ENCODE assay signal across 11 cellular contexts in the genomic region with DNA sequence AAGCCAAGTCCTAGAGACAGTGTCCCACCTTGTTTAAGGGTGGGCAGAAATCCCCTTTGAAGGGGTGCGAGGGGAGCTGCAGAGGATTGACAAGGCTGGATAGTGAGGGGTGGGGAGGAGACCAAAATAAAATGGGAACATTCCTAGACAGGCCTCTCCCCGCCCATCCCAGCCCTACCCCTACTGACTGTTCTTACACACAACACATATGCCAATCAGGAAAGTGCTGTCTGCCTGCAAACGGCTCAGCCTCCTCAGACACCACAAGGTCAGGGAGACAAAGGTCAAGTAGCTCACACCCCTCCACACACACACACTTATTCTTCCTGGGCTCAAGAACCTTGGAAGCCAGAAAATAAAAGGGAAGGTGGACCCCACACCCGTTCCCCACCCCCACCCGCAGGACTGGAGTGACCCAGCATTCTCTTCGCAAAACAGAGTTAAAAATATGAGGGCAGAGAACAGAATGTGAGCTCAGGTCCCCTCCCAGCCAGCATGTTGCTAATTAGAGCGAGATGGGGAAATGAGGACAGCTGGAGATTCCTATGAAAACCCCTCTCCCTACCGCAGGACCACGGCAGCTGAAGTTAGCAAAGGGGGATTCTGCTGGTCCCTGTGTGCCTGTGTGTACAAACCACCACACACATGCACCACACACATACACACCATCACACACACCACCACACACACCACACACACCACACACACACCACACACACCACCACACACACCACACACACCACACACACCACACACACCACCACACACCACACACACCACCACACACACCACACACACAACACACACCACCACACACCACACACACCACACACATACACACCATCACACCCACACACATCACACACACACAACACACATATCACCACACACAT.
DNase-seq lines count a peak whose midpoint lies in the region; ATAC-seq, FAIRE-seq and TF ChIP-seq lines count a peak whose summit lies in the region.
"Had no signal": no experiment of that assay in that cellular context is flagged by ENCODE, and none has a peak within 500 bp of the region (broad histone marks: within the 10 kb centered on the region; RNA-seq: fewer than 3 reads in every experiment).

No MANE protein-coding gene starts in this region.

- in situ Hi-C loops in HepG2 (cut with HindIII; ENCODE audit: extremely low pct_ligation_motif_present, low pct_unique_long_range_greater_than_20kb): no loop called here

- no peak overlapping the region for H3K9ac ChIP-seq in HepG2 (ENCODE audit: insufficient read depth, low read depth, low read length)

- H3K79me2 ChIP-seq in HepG2 (ENCODE audit: insufficient read depth, low read length): no peaks in the 10 kb centered on the region

- no peaks in the 10 kb centered on the region for H3K9me3 ChIP-seq in HepG2 (ENCODE audit: low read length)
- H3K9me3 ChIP-seq in right lobe of liver: no peaks in the 10 kb centered on the region
- H3K9me3 ChIP-seq in esophagus (ENCODE audit: control insufficient read depth in 2 of 2, insufficient read depth in 1 of 2, low read depth in 1 of 2, low read length in 1 of 2): no peaks in the 10 kb centered on the region
- H3K9me3 ChIP-seq in aorta (ENCODE audit: control insufficient read depth, low read length): no peaks in the 10 kb centered on the region

- H3K4me2 ChIP-seq in HepG2 (ENCODE audit: low read depth, low read length): no peak overlapping the region

- TF ChIP-seq EP300 in HepG2 (IDR thresholded peaks at IDR 0.05; ENCODE audit: low read depth in 2 of 2, low read length in 2 of 2): no peak
- TF ChIP-seq EP300 in HepG2 (CRISPR knock-in tag; IDR thresholded peaks at IDR 0.05; ENCODE audit: borderline replicate concordance): no peak

- peak; percentile 6; the same call in 2 of the 3 replicates for ATAC-seq in HepG2
- no peak for ATAC-seq in right lobe of liver
- no peak for ATAC-seq in aorta (ENCODE audit: low FRiP score)
- no peak for ATAC-seq in left lobe of liver
- no peak for ATAC-seq in HG03571 (IDR thresholded peaks at IDR 0.05; ENCODE audit: unreplicated experiment)

- peaks cover 17% of the 10 kb centered on the region; the same call in 1 of the 2 replicates for H4K20me1 ChIP-seq in HepG2 (ENCODE audit: insufficient read depth, low read length)

- H2AFZ ChIP-seq in HepG2 (ENCODE audit: low read length): no peak overlapping the region

- H3K4me3 ChIP-seq in HepG2 (replicated peaks in 1 of 3; ENCODE audit: insufficient read depth in 1 of 3, low read depth in 2 of 3, low read length in 3 of 3) (no peak overlapping the region), right lobe of liver (no peak overlapping the region), esophagus (ENCODE audit: low read depth in 1 of 2, low read length in 2 of 2) (no peak overlapping the region), aorta (ENCODE audit: low read length in 2 of 2) (no peak overlapping the region)

- H3K27ac ChIP-seq in HepG2 (ENCODE audit: extremely low read length, insufficient read depth, low read length) (no peak overlapping the region), right lobe of liver (no peak overlapping the region), esophagus (ENCODE audit: low read depth in 2 of 2, low read length in 1 of 2) (peak overlapping the region; percentile 30 to 63), aorta (ENCODE audit: low read depth in 1 of 2, low read length in 2 of 2) (peak overlapping the region in 1 of 2 donors; percentile 71)

- BruUV-seq in HepG2 (replicated peaks; lab: Mats Ljungman, UMichigan): no TSS peak

- H3K36me3 ChIP-seq in HepG2 (replicated peaks in 1 of 2; ENCODE audit: control insufficient read depth in 1 of 2, insufficient read depth in 2 of 2, low read length in 2 of 2): peaks cover 20 to 21% of the 10 kb centered on the region in 2 experiments
- H3K36me3 ChIP-seq in right lobe of liver: peaks cover 17 to 56% (median 36%) of the 10 kb centered on the region in 4 donors
- H3K36me3 ChIP-seq in esophagus (ENCODE audit: control insufficient read depth in 2 of 2, insufficient read depth in 2 of 2, low read length in 1 of 2): peaks cover 4 to 19% of the 10 kb centered on the region in 2 donors
- peaks cover 13 to 27% of the 10 kb centered on the region in 2 donors for H3K36me3 ChIP-seq in aorta (ENCODE audit: control insufficient read depth in 1 of 2, insufficient read depth in 2 of 2, low read length in 1 of 2)

- peak; percentile 92 for FAIRE-seq in HepG2 (lab: Jason Lieb, UNC)

- CTCF ChIA-PET in HepG2 (lab: Yijun Ruan, JAX; ENCODE audit: low intra/inter-chr PET ratio, low total read pairs): no interaction called here

- 79% methylated on average over 9 of the region's 9 CpGs for WGBS in HepG2 (ENCODE audit: low lambda C conversion rate)
- WGBS in right lobe of liver (ENCODE audit: insufficient coverage, low coverage, low lambda C conversion rate, missing lambda C conversion rate): 63% methylated on average over 8 of the region's 9 CpGs
- 53 to 61% methylated on average over 9 of the region's 9 CpGs for WGBS in esophagus, 2 donors
- 16 to 19% methylated on average over 9 of the region's 9 CpGs for WGBS in aorta, 2 donors

- DNase-seq in HepG2 (ENCODE audit: low spot score) (no peak), right lobe of liver (no peak), myocyte (ENCODE audit: low read depth) (peak; percentile 97), aorta (peak; percentile 28 to 55), left lobe of liver (ENCODE audit: low spot score) (no peak), NCI-H1417 treated with DMSO at 0.1 percent for 48 hours (lab: John Stamatoyannopoulos, UW) (no peak)
- DNase-seq: activated B cell treated with CpG ODN at 0.5 μM for 24 hours; activated naive CD4-positive, alpha-beta T cell treated with anti-CD3 and anti-CD28 coated beads for 36 hours; naive B cell had no signal

- no peak for TF ChIP-seq CTCF in HepG2 (CRISPR knock-in tag; IDR thresholded peaks at IDR 0.05)
- TF ChIP-seq CTCF in right lobe of liver (IDR thresholded peaks at IDR 0.05): no peak

- POLR2A ChIA-PET in HepG2 (lab: Yijun Ruan, JAX): no interaction called here

- intact Hi-C loops in HepG2 (cut with micrococcal nuclease; ENCODE audit: unreplicated experiment) (no loop called here), right lobe of liver (cut with DNase I) (loop anchor here in 1 of 2 donors (10.0 kb wide), 1 partner anchor 70 kb away; no protein-coding TSS in a partner anchor), aorta (cut with DNase I) (no loop called here)

- no peak for TF ChIP-seq RAD21 in HepG2 (CRISPR knock-in tag; IDR thresholded peaks at IDR 0.05)

- peaks cover 13% of the 10 kb centered on the region; the same call in 1 of the 2 replicates for H3K4me1 ChIP-seq in HepG2 (ENCODE audit: insufficient read depth, low read length)
- H3K4me1 ChIP-seq in right lobe of liver: peaks cover 0 to 8% (median 0%) of the 10 kb centered on the region in 4 donors
- peaks cover 0 to 5% of the 10 kb centered on the region in 2 donors for H3K4me1 ChIP-seq in esophagus (ENCODE audit: control insufficient read depth in 2 of 2, insufficient read depth in 2 of 2, low read length in 1 of 2)
- no peaks in the 10 kb centered on the region for H3K4me1 ChIP-seq in aorta (ENCODE audit: control insufficient read depth in 1 of 2, insufficient read depth in 2 of 2, low read length in 2 of 2)

- H3K27me3 ChIP-seq in HepG2 (ENCODE audit: control insufficient read depth in 1 of 2, insufficient read depth in 2 of 2, low read length in 2 of 2) (no peaks in the 10 kb centered on the region), right lobe of liver (no peaks in the 10 kb centered on the region), esophagus (ENCODE audit: control insufficient read depth in 1 of 2, insufficient read depth in 2 of 2, low read length in 2 of 2) (no peaks in the 10 kb centered on the region), aorta (ENCODE audit: control insufficient read depth in 1 of 2, insufficient read depth in 2 of 2, low read length in 1 of 2) (no peaks in the 10 kb centered on the region)

- no peak; a peak in 2 of 4 replicates for TF ChIP-seq POLR2A in HepG2 (IDR thresholded peaks at IDR 0.05; ENCODE audit: insufficient read depth in 1 of 2, low read depth in 2 of 2, low read length in 2 of 2)
- TF ChIP-seq POLR2A in right lobe of liver (IDR thresholded peaks at IDR 0.05): no peak

TF ChIP-seq in HepG2, 621 proteins besides CTCF, POLR2A, EP300 and RAD21:
- no peak for TF ChIP-seq RFXAP (CRISPR knock-in tag; IDR thresholded peaks at IDR 0.05; ENCODE audit: borderline replicate concordance)
- TF ChIP-seq ELF1 (CRISPR knock-in tag; IDR thresholded peaks at IDR 0.05): no peak
- TF ChIP-seq, protein P1, sequence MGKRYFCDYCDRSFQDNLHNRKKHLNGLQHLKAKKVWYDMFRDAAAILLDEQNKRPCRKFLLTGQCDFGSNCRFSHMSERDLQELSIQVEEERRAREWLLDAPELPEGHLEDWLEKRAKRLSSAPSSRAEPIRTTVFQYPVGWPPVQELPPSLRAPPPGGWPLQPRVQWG (CRISPR knock-in tag; IDR thresholded peaks at IDR 0.05; ENCODE audit: borderline replicate concordance, low read depth): no peak
- TF ChIP-seq ZNF790 (CRISPR knock-in tag; IDR thresholded peaks at IDR 0.05; ENCODE audit: borderline replicate concordance): no peak
- TF ChIP-seq HNRNPL (IDR thresholded peaks at IDR 0.05; ENCODE audit: low read depth, low read length): peak; percentile 92
- TF ChIP-seq, protein P2, sequence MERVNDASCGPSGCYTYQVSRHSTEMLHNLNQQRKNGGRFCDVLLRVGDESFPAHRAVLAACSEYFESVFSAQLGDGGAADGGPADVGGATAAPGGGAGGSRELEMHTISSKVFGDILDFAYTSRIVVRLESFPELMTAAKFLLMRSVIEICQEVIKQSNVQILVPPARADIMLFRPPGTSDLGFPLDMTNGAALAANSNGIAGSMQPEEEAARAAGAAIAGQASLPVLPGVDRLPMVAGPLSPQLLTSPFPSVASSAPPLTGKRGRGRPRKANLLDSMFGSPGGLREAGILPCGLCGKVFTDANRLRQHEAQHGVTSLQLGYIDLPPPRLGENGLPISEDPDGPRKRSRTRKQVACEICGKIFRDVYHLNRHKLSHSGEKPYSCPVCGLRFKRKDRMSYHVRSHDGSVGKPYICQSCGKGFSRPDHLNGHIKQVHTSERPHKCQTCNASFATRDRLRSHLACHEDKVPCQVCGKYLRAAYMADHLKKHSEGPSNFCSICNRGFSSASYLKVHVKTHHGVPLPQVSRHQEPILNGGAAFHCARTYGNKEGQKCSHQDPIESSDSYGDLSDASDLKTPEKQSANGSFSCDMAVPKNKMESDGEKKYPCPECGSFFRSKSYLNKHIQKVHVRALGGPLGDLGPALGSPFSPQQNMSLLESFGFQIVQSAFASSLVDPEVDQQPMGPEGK (CRISPR knock-in tag; IDR thresholded peaks at IDR 0.05): no peak
- no peak for TF ChIP-seq KLF9 (CRISPR knock-in tag; IDR thresholded peaks at IDR 0.05; ENCODE audit: low read depth)
- TF ChIP-seq ZNF337 (CRISPR knock-in tag; IDR thresholded peaks at IDR 0.05; ENCODE audit: borderline replicate concordance, low read depth): no peak

Comparison
In these comparisons a context has a peak if more than half of its experiments do, and no peak if none do; other contexts are left out.
1. DNase-seq: peak in myocyte (single experiment) and aorta (2 of 2); none in HepG2 (single experiment), right lobe of liver (0 of 3), left lobe of liver (single experiment) and NCI-H1417 treated with DMSO at 0.1 percent for 48 hours (single experiment).
2. H3K27ac ChIP-seq: peak in esophagus (2 of 2); none in HepG2 (single experiment) and right lobe of liver (0 of 3).